ENCODE assay signal across 14 cellular contexts in the genomic region with DNA sequence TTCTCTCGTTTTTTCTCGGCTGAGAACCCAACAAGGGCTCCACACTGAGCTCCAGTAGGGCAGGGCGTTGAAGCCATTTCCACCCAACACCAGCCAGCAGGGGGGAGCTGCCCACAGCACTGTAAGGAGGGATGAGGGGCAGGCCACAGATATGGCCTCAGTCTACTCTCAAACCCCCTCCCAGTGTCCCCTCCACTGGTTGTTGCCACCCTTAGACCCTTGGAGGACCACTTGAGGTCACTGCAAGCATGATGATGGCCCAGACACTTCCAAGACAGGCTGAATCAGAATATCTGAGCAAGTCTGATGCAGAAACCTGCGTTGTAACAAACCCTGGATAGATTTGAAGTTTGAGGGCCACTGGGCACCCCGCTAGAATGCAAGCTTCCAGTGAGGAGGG.
A peak's percentile ranks its signal among the peaks of the same experiment; 100 is the strongest.
DNase-seq lines count a peak whose midpoint lies in the region; ATAC-seq and TF ChIP-seq lines count a peak whose summit lies in the region.
"Had no signal": no experiment of that assay in that cellular context is flagged by ENCODE, and none has a peak within 500 bp of the region (broad histone marks: within the 10 kb centered on the region; RNA-seq: fewer than 3 reads in every experiment).

No MANE protein-coding gene starts in this region.

- peaks cover 0 to 7% of the 10 kb centered on the region in 2 donors for H3K9me3 ChIP-seq in lung (ENCODE audit: control insufficient read depth in 2 of 2, insufficient read depth in 1 of 2, low read length in 1 of 2)
- H3K9me3 ChIP-seq: A549, Caco-2 had no signal

- TF ChIP-seq CTCF in lung (IDR thresholded peaks at IDR 0.05; ENCODE audit: control extremely low read depth, extremely low read depth) = no peak

- ATAC-seq in lung (ENCODE audit: insufficient read depth, low FRiP score) (no peak), GM18868 (IDR thresholded peaks at IDR 0.05; ENCODE audit: unreplicated experiment) (no peak), GM19397 (IDR thresholded peaks at IDR 0.05; ENCODE audit: unreplicated experiment) (no peak)

- peak; percentile 37 for DNase-seq in activated CD8-positive, alpha-beta memory T cell treated with anti-CD3 and anti-CD28 coated beads for 24 hours
- no peak for DNase-seq in activated CD8-positive, alpha-beta memory T cell treated with anti-CD3 and anti-CD28 coated beads, Interleukin-2, amount 50 U/mL, for 4 hours
- DNase-seq in ecto neural progenitor cell (ENCODE audit: low spot score) (peak; percentile 24), lung (ENCODE audit: low spot score) (peak; percentile 9)
- no peak for DNase-seq in activated CD4-positive, alpha-beta T cell treated with anti-CD3 and anti-CD28 coated beads, Interleukin-2, amount 50 U/mL, for 48 hours
- DNase-seq: AML-193; Caco-2; CD4-positive, alpha-beta T cell; H9 had no signal

- no peak overlapping the region for H3K27ac ChIP-seq in lung (ENCODE audit: low read depth in 1 of 2, low read length in 1 of 2)
- H3K27ac ChIP-seq: 22Rv1, A549, C4-2B had no signal

- H3K4me3 ChIP-seq in lung = no peak overlapping the region
- H3K4me3 ChIP-seq: A549 had no signal

- 81 to 86% methylated on average over 5 of the region's 5 CpGs for WGBS in lung, 2 donors

- no peaks in the 10 kb centered on the region for H3K4me1 ChIP-seq in lung (ENCODE audit: control insufficient read depth in 2 of 2, insufficient read depth in 2 of 2, low read length in 2 of 2)
- H3K4me1 ChIP-seq: A549, Caco-2 had no signal

- no peaks in the 10 kb centered on the region for H3K36me3 ChIP-seq in lung (ENCODE audit: control insufficient read depth in 2 of 2, insufficient read depth in 2 of 2, low read length in 2 of 2)

- H3K27me3 ChIP-seq in lung (ENCODE audit: control insufficient read depth, insufficient read depth) = no peaks in the 10 kb centered on the region

Comparison
In these comparisons a context has a peak if more than half of its experiments do, and no peak if none do; other contexts are left out.
1. DNase-seq: peak in activated CD8-positive, alpha-beta memory T cell treated with anti-CD3 and anti-CD28 coated beads for 24 hours (single experiment), ecto neural progenitor cell (single experiment) and lung (single experiment); none in activated CD8-positive, alpha-beta memory T cell treated with anti-CD3 and anti-CD28 coated beads, Interleukin-2, amount 50 U/mL, for 4 hours (single experiment) and activated CD4-positive, alpha-beta T cell treated with anti-CD3 and anti-CD28 coated beads, Interleukin-2, amount 50 U/mL, for 48 hours (0 of 2).